1 cellular context compared by ENCODE assay signal in the genomic region with DNA sequence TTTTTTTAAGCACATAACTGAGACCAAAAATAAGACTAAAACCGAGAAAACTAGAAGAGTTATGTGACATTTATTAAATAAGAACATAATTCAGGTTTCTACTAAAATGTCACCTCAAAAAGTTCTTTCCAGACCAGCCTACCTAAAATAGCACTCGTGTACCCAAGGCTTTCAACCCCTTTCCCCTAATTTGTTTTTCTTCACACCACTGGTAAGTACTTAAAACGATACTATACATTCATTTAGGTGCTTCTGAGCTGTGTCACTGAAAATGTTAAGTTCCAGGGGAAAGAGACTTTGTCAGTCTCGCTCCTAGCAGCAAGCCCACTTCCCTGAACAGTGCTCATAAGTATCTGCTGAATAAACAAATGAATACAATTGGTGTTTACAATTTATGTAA.
TF ChIP-seq lines count a peak whose summit lies in the region.

No MANE protein-coding gene starts in this region.

TF ChIP-seq in GM12878, 131 proteins besides CTCF, POLR2A, EP300 and RAD21 (continued from another document and continues in another):
- TF ChIP-seq, protein P1, sequence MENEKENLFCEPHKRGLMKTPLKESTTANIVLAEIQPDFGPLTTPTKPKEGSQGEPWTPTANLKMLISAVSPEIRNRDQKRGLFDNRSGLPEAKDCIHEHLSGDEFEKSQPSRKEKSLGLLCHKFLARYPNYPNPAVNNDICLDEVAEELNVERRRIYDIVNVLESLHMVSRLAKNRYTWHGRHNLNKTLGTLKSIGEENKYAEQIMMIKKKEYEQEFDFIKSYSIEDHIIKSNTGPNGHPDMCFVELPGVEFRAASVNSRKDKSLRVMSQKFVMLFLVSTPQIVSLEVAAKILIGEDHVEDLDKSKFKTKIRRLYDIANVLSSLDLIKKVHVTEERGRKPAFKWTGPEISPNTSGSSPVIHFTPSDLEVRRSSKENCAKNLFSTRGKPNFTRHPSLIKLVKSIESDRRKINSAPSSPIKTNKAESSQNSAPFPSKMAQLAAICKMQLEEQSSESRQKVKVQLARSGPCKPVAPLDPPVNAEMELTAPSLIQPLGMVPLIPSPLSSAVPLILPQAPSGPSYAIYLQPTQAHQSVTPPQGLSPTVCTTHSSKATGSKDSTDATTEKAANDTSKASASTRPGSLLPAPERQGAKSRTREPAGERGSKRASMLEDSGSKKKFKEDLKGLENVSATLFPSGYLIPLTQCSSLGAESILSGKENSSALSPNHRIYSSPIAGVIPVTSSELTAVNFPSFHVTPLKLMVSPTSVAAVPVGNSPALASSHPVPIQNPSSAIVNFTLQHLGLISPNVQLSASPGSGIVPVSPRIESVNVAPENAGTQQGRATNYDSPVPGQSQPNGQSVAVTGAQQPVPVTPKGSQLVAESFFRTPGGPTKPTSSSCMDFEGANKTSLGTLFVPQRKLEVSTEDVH (IDR thresholded peaks at IDR 0.05; ENCODE audit: low read depth, partially characterized antibody), result no peak
- TF ChIP-seq SRF (IDR thresholded peaks at IDR 0.05; ENCODE audit: low read depth in 2 of 2, low read length in 2 of 2), result no peak
- no peak for TF ChIP-seq SIN3A (IDR thresholded peaks at IDR 0.05; ENCODE audit: low read depth, low read length)
- TF ChIP-seq MTA2 (IDR thresholded peaks at IDR 0.05; ENCODE audit: low read depth), result peak; percentile 53; the same call in 1 of the 2 replicates
- no peak for TF ChIP-seq TCF3 (IDR thresholded peaks at IDR 0.05; ENCODE audit: borderline replicate concordance, insufficient read depth, low read depth, low read length)
- no peak for TF ChIP-seq CEBPB (IDR thresholded peaks at IDR 0.05; ENCODE audit: borderline replicate concordance in 1 of 2, low read depth in 2 of 2, low read length in 2 of 2)
- TF ChIP-seq, protein P2, sequence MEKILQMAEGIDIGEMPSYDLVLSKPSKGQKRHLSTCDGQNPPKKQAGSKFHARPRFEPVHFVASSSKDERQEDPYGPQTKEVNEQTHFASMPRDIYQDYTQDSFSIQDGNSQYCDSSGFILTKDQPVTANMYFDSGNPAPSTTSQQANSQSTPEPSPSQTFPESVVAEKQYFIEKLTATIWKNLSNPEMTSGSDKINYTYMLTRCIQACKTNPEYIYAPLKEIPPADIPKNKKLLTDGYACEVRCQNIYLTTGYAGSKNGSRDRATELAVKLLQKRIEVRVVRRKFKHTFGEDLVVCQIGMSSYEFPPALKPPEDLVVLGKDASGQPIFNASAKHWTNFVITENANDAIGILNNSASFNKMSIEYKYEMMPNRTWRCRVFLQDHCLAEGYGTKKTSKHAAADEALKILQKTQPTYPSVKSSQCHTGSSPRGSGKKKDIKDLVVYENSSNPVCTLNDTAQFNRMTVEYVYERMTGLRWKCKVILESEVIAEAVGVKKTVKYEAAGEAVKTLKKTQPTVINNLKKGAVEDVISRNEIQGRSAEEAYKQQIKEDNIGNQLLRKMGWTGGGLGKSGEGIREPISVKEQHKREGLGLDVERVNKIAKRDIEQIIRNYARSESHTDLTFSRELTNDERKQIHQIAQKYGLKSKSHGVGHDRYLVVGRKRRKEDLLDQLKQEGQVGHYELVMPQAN (conservative IDR thresholded peaks at IDR 0.05), result no peak
- no peak for TF ChIP-seq ZNF217 (IDR thresholded peaks at IDR 0.05)
- no peak for TF ChIP-seq KAT2A (conservative IDR thresholded peaks at IDR 0.05; ENCODE audit: control insufficient read depth, low read depth, low read length)
- TF ChIP-seq, protein P3, sequence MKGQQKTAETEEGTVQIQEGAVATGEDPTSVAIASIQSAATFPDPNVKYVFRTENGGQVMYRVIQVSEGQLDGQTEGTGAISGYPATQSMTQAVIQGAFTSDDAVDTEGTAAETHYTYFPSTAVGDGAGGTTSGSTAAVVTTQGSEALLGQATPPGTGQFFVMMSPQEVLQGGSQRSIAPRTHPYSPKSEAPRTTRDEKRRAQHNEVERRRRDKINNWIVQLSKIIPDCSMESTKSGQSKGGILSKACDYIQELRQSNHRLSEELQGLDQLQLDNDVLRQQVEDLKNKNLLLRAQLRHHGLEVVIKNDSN (IDR thresholded peaks at IDR 0.05; ENCODE audit: borderline replicate concordance, extremely low read length, insufficient read depth, low read depth, low read length), result no peak
- TF ChIP-seq NFIC (IDR thresholded peaks at IDR 0.05; ENCODE audit: low read depth, low read length), result peak; percentile 72
- no peak; a peak in 1 of 4 replicates for TF ChIP-seq ETV6 (conservative IDR thresholded peaks at IDR 0.05 in 1 of 2, IDR thresholded peaks at IDR 0.05 in 1 of 2; ENCODE audit: borderline replicate concordance in 1 of 2, low read depth in 1 of 2)
- TF ChIP-seq, protein P4, sequence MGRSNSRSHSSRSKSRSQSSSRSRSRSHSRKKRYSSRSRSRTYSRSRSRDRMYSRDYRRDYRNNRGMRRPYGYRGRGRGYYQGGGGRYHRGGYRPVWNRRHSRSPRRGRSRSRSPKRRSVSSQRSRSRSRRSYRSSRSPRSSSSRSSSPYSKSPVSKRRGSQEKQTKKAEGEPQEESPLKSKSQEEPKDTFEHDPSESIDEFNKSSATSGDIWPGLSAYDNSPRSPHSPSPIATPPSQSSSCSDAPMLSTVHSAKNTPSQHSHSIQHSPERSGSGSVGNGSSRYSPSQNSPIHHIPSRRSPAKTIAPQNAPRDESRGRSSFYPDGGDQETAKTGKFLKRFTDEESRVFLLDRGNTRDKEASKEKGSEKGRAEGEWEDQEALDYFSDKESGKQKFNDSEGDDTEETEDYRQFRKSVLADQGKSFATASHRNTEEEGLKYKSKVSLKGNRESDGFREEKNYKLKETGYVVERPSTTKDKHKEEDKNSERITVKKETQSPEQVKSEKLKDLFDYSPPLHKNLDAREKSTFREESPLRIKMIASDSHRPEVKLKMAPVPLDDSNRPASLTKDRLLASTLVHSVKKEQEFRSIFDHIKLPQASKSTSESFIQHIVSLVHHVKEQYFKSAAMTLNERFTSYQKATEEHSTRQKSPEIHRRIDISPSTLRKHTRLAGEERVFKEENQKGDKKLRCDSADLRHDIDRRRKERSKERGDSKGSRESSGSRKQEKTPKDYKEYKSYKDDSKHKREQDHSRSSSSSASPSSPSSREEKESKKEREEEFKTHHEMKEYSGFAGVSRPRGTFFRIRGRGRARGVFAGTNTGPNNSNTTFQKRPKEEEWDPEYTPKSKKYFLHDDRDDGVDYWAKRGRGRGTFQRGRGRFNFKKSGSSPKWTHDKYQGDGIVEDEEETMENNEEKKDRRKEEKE (IDR thresholded peaks at IDR 0.05), result no peak
- TF ChIP-seq MEF2B (IDR thresholded peaks at IDR 0.05; ENCODE audit: partially characterized antibody, poor library complexity, severe bottlenecking), result peak; percentile 71
- TF ChIP-seq ZNF207 (IDR thresholded peaks at IDR 0.05; ENCODE audit: borderline replicate concordance), result no peak
- TF ChIP-seq, protein P5, sequence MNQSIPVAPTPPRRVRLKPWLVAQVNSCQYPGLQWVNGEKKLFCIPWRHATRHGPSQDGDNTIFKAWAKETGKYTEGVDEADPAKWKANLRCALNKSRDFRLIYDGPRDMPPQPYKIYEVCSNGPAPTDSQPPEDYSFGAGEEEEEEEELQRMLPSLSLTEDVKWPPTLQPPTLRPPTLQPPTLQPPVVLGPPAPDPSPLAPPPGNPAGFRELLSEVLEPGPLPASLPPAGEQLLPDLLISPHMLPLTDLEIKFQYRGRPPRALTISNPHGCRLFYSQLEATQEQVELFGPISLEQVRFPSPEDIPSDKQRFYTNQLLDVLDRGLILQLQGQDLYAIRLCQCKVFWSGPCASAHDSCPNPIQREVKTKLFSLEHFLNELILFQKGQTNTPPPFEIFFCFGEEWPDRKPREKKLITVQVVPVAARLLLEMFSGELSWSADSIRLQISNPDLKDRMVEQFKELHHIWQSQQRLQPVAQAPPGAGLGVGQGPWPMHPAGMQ (IDR thresholded peaks at IDR 0.05; ENCODE audit: borderline replicate concordance), result no peak
- TF ChIP-seq, protein P6, sequence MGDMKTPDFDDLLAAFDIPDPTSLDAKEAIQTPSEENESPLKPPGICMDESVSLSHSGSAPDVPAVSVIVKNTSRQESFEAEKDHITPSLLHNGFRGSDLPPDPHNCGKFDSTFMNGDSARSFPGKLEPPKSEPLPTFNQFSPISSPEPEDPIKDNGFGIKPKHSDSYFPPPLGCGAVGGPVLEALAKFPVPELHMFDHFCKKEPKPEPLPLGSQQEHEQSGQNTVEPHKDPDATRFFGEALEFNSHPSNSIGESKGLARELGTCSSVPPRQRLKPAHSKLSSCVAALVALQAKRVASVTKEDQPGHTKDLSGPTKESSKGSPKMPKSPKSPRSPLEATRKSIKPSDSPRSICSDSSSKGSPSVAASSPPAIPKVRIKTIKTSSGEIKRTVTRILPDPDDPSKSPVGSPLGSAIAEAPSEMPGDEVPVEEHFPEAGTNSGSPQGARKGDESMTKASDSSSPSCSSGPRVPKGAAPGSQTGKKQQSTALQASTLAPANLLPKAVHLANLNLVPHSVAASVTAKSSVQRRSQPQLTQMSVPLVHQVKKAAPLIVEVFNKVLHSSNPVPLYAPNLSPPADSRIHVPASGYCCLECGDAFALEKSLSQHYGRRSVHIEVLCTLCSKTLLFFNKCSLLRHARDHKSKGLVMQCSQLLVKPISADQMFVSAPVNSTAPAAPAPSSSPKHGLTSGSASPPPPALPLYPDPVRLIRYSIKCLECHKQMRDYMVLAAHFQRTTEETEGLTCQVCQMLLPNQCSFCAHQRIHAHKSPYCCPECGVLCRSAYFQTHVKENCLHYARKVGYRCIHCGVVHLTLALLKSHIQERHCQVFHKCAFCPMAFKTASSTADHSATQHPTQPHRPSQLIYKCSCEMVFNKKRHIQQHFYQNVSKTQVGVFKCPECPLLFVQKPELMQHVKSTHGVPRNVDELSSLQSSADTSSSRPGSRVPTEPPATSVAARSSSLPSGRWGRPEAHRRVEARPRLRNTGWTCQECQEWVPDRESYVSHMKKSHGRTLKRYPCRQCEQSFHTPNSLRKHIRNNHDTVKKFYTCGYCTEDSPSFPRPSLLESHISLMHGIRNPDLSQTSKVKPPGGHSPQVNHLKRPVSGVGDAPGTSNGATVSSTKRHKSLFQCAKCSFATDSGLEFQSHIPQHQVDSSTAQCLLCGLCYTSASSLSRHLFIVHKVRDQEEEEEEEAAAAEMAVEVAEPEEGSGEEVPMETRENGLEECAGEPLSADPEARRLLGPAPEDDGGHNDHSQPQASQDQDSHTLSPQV (IDR thresholded peaks at IDR 0.05), result no peak
- TF ChIP-seq, protein P7, sequence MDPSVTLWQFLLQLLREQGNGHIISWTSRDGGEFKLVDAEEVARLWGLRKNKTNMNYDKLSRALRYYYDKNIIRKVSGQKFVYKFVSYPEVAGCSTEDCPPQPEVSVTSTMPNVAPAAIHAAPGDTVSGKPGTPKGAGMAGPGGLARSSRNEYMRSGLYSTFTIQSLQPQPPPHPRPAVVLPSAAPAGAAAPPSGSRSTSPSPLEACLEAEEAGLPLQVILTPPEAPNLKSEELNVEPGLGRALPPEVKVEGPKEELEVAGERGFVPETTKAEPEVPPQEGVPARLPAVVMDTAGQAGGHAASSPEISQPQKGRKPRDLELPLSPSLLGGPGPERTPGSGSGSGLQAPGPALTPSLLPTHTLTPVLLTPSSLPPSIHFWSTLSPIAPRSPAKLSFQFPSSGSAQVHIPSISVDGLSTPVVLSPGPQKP (IDR thresholded peaks at IDR 0.05; ENCODE audit: low read depth, low read length), result no peak
- TF ChIP-seq CBX3 (IDR thresholded peaks at IDR 0.05; ENCODE audit: borderline replicate concordance, low read depth), result no peak
- TF ChIP-seq, protein P8, sequence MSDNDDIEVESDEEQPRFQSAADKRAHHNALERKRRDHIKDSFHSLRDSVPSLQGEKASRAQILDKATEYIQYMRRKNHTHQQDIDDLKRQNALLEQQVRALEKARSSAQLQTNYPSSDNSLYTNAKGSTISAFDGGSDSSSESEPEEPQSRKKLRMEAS (IDR thresholded peaks at IDR 0.05; ENCODE audit: low read depth, low read length), result no peak
- TF ChIP-seq, protein P9, sequence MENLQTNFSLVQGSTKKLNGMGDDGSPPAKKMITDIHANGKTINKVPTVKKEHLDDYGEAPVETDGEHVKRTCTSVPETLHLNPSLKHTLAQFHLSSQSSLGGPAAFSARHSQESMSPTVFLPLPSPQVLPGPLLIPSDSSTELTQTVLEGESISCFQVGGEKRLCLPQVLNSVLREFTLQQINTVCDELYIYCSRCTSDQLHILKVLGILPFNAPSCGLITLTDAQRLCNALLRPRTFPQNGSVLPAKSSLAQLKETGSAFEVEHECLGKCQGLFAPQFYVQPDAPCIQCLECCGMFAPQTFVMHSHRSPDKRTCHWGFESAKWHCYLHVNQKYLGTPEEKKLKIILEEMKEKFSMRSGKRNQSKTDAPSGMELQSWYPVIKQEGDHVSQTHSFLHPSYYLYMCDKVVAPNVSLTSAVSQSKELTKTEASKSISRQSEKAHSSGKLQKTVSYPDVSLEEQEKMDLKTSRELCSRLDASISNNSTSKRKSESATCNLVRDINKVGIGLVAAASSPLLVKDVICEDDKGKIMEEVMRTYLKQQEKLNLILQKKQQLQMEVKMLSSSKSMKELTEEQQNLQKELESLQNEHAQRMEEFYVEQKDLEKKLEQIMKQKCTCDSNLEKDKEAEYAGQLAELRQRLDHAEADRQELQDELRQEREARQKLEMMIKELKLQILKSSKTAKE (IDR thresholded peaks at IDR 0.05; ENCODE audit: low read depth, poor library complexity, severe bottlenecking), result no peak
- TF ChIP-seq HDAC2 (IDR thresholded peaks at IDR 0.05), result no peak
- no peak for TF ChIP-seq STAT1 (conservative IDR thresholded peaks at IDR 0.05)
- TF ChIP-seq FOXK2 (IDR thresholded peaks at IDR 0.05), result no peak
- TF ChIP-seq FOXM1 (IDR thresholded peaks at IDR 0.05; ENCODE audit: low read depth, low read length), result 0 out of 2 replicates have a peak, but pooled peaks have one; percentile 39
- TF ChIP-seq CBFB (IDR thresholded peaks at IDR 0.05; ENCODE audit: low read depth), result no peak
- TF ChIP-seq, protein P10, sequence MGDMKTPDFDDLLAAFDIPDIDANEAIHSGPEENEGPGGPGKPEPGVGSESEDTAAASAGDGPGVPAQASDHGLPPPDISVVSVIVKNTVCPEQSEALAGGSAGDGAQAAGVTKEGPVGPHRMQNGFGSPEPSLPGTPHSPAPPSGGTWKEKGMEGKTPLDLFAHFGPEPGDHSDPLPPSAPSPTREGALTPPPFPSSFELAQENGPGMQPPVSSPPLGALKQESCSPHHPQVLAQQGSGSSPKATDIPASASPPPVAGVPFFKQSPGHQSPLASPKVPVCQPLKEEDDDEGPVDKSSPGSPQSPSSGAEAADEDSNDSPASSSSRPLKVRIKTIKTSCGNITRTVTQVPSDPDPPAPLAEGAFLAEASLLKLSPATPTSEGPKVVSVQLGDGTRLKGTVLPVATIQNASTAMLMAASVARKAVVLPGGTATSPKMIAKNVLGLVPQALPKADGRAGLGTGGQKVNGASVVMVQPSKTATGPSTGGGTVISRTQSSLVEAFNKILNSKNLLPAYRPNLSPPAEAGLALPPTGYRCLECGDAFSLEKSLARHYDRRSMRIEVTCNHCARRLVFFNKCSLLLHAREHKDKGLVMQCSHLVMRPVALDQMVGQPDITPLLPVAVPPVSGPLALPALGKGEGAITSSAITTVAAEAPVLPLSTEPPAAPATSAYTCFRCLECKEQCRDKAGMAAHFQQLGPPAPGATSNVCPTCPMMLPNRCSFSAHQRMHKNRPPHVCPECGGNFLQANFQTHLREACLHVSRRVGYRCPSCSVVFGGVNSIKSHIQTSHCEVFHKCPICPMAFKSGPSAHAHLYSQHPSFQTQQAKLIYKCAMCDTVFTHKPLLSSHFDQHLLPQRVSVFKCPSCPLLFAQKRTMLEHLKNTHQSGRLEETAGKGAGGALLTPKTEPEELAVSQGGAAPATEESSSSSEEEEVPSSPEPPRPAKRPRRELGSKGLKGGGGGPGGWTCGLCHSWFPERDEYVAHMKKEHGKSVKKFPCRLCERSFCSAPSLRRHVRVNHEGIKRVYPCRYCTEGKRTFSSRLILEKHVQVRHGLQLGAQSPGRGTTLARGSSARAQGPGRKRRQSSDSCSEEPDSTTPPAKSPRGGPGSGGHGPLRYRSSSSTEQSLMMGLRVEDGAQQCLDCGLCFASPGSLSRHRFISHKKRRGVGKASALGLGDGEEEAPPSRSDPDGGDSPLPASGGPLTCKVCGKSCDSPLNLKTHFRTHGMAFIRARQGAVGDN (IDR thresholded peaks at IDR 0.05), result no peak
- no peak for TF ChIP-seq PML (IDR thresholded peaks at IDR 0.05; ENCODE audit: low read length)
- TF ChIP-seq CBX5 (IDR thresholded peaks at IDR 0.05; ENCODE audit: low read depth), result no peak
- TF ChIP-seq CREB1 (IDR thresholded peaks at IDR 0.05; ENCODE audit: low read depth), result no peak
- TF ChIP-seq HCFC1 (IDR thresholded peaks at IDR 0.05; ENCODE audit: low read length), result no peak
- peak; percentile 89 for TF ChIP-seq MEF2A (IDR thresholded peaks at IDR 0.05; ENCODE audit: insufficient read depth, low read depth, low read length)
